Comparison of ENCODE assay signal across 20 cellular contexts in the genomic region with DNA sequence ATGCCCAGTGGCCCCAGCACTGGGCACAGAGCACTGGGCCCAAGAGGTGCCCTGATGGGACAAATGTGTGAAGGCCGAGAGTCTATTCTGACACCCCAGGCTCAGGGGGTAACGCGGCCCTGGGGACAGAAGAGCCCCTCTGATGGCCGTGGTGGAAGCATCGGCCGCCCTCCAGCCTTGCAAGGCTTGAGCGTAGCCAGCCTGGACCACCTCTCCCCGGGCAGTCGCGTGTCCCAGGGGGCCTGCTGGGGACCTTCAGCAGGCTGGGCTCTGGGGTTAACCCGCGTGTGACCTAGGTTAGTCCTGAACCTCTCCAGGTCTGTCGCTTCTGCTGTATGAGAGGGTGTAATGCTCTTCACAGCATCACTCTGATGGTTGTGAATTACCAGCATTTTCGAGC. TPM values are rescaled to one million over a fixed set of nuclear protein-coding genes. Genes with fewer than 3 reads are reported as not detected.
DNase-seq lines count a peak whose midpoint lies in the region; FAIRE-seq and TF ChIP-seq lines count a peak whose summit lies in the region.
"Had no signal": no experiment of that assay in that cellular context is flagged by ENCODE, and none has a peak within 500 bp of the region (broad histone marks: within the 10 kb centered on the region; RNA-seq: fewer than 3 reads in every experiment).

No MANE protein-coding gene starts in this region.

- no peak overlapping the region for H3K4me3 ChIP-seq in kidney (ENCODE audit: low read length in 2 of 2)
- no peak overlapping the region for H3K4me3 ChIP-seq in left ventricle myocardium inferior
- H3K4me3 ChIP-seq: A549; BLaER1 treated with 17β-estradiol and CSF1 and Interleukin-3, amounts not matched to agents 10 nM and 100 nM had no signal

- CTCF ChIA-PET in activated naive CD4-positive, alpha-beta T cell treated with anti-CD3 and anti-CD28 coated beads, Interleukin-2, amount 10 ng/mL, durations not matched to agents 7 days and 5 days (lab: Charles Lee) = interaction anchor here (0.6 to 9.0 kb wide), 13 partner anchors 9 to 492 kb away, joined by 3 to 180 read pairs (median 5); no protein-coding TSS in a partner anchor

- intact Hi-C loops in kidney (cut with DNase I) (loop anchor here (5.0 kb wide), 1 partner anchor 102 kb away; no protein-coding TSS in a partner anchor), posterior vena cava (cut with DNase I) (loop anchor here in 1 of 2 donors (5.0 kb wide), 1 partner anchor 97 kb away; no protein-coding TSS in a partner anchor), left ventricle myocardium inferior (cut with micrococcal nuclease) (loop anchor here (10.0 kb wide), 1 partner anchor 105 kb away; no protein-coding TSS in a partner anchor)

- no peak for FAIRE-seq in kidney (lab: Jason Lieb, UNC)
- FAIRE-seq: A549, D721Med, G401.6, GM19239 had no signal

- no peaks in the 10 kb centered on the region for H3K36me3 Mint-ChIP-seq in activated naive CD4-positive, alpha-beta T cell treated with anti-CD3 and anti-CD28 coated beads, Interleukin-2, amount 10 ng/mL, durations not matched to agents 7 days and 5 days
- H3K36me3 Mint-ChIP-seq: CD8-positive, alpha-beta T cell had no signal

- H3K9me3 Mint-ChIP-seq in activated naive CD4-positive, alpha-beta T cell treated with anti-CD3 and anti-CD28 coated beads, Interleukin-2, amount 10 ng/mL, durations not matched to agents 7 days and 5 days = no peaks in the 10 kb centered on the region
- H3K9me3 Mint-ChIP-seq: CD4-positive, alpha-beta T cell; CD8-positive, alpha-beta T cell had no signal

- no peaks in the 10 kb centered on the region for H3K4me1 ChIP-seq in kidney (ENCODE audit: control insufficient read depth in 1 of 2, insufficient read depth in 1 of 2, low read depth in 1 of 2, low read length in 2 of 2)
- H3K4me1 ChIP-seq in left ventricle myocardium inferior = no peaks in the 10 kb centered on the region
- H3K4me1 ChIP-seq: A549, Caco-2 had no signal

- peak overlapping the region; percentile 24 for H3K27ac Mint-ChIP-seq in activated naive CD4-positive, alpha-beta T cell treated with anti-CD3 and anti-CD28 coated beads, Interleukin-2, amount 10 ng/mL, durations not matched to agents 7 days and 5 days
- H3K27ac Mint-ChIP-seq: B cell; CD4-positive, alpha-beta T cell; CD8-positive, alpha-beta T cell had no signal

- H3K27me3 Mint-ChIP-seq in activated naive CD4-positive, alpha-beta T cell treated with anti-CD3 and anti-CD28 coated beads, Interleukin-2, amount 10 ng/mL, durations not matched to agents 7 days and 5 days = peaks cover 6% of the 10 kb centered on the region

- H3K4me1 Mint-ChIP-seq in activated naive CD4-positive, alpha-beta T cell treated with anti-CD3 and anti-CD28 coated beads, Interleukin-2, amount 10 ng/mL, durations not matched to agents 7 days and 5 days = no peaks in the 10 kb centered on the region

- H3K9me3 ChIP-seq in kidney (ENCODE audit: control insufficient read depth in 1 of 2, low read length in 2 of 2) = no peaks in the 10 kb centered on the region
- H3K9me3 ChIP-seq in left ventricle myocardium inferior (replicated peaks) = no peaks in the 10 kb centered on the region
- H3K9me3 ChIP-seq: A549; BLaER1 treated with 17β-estradiol and CSF1 and Interleukin-3, amounts not matched to agents 10 nM and 100 nM; Caco-2 had no signal

- H3K4me3 Mint-ChIP-seq in activated naive CD4-positive, alpha-beta T cell treated with anti-CD3 and anti-CD28 coated beads, Interleukin-2, amount 10 ng/mL, durations not matched to agents 7 days and 5 days = no peak overlapping the region
- H3K4me3 Mint-ChIP-seq: B cell; CD4-positive, alpha-beta T cell; CD8-positive, alpha-beta T cell had no signal

- no peak for TF ChIP-seq CTCF in kidney (IDR thresholded peaks at IDR 0.05; ENCODE audit: borderline replicate concordance, extremely low read depth, insufficient read depth)
- no peak for TF ChIP-seq CTCF in left ventricle myocardium inferior (IDR thresholded peaks at IDR 0.05; ENCODE audit: borderline replicate concordance)

- no peak overlapping the region for H3K9ac ChIP-seq in kidney (ENCODE audit: low read length in 2 of 2)
- H3K9ac ChIP-seq: BLaER1 treated with 17β-estradiol and CSF1 and Interleukin-3, amounts not matched to agents 10 nM and 100 nM had no signal

- H3K27ac ChIP-seq in kidney (ENCODE audit: low read depth in 2 of 2, low read length in 2 of 2) (no peak overlapping the region), left ventricle myocardium inferior (replicated peaks) (no peak overlapping the region)
- H3K27ac ChIP-seq: 22Rv1; A549; BLaER1 treated with 17β-estradiol and CSF1 and Interleukin-3, amounts not matched to agents 10 nM and 100 nM; C4-2B had no signal

- H3K27me3 ChIP-seq in left ventricle myocardium inferior (ENCODE audit: low read depth) = peaks cover 9% of the 10 kb centered on the region
- H3K27me3 ChIP-seq: BLaER1 treated with 17β-estradiol and CSF1 and Interleukin-3, amounts not matched to agents 10 nM and 100 nM had no signal

- no peak for DNase-seq in activated naive CD4-positive, alpha-beta T cell treated with anti-CD3 and anti-CD28 coated beads, Interleukin-2, amount 10 ng/mL, durations not matched to agents 7 days and 5 days
- DNase-seq in activated naive CD4-positive, alpha-beta T cell (lab: John Stamatoyannopoulos, UW) = no peak
- peak; percentile 65 for DNase-seq in kidney
- DNase-seq in posterior vena cava (ENCODE audit: low spot score) = peak; percentile 66
- DNase-seq in left ventricle myocardium inferior = no peak
- DNase-seq: DMS79 treated with DMSO at 0.1 percent for 48 hours, GF-D8 had no signal

- H3K36me3 ChIP-seq in kidney (ENCODE audit: control insufficient read depth in 1 of 2, insufficient read depth in 2 of 2, low read length in 2 of 2) = no peaks in the 10 kb centered on the region
- H3K36me3 ChIP-seq in left ventricle myocardium inferior = no peaks in the 10 kb centered on the region
- H3K36me3 ChIP-seq: BLaER1 treated with 17β-estradiol and CSF1 and Interleukin-3, amounts not matched to agents 10 nM and 100 nM had no signal

RNA-seq across cellular contexts. Expression of gene NOS2, which starts 40.8 kb away (rescaled TPM):
- total RNA-seq in kidney = 0.57 TPM
- 0.37 TPM for polyA plus RNA-seq in kidney (ENCODE audit: insufficient read depth, low read depth, low replicate concordance)
- under 1 TPM; 0.33 to 0.51 TPM for total RNA-seq in posterior vena cava
- total RNA-seq in left ventricle myocardium inferior = 0.19 TPM
- total RNA-seq: A172, Calu3 had no signal

Comparison
In these comparisons a context has a peak if more than half of its experiments do, and no peak if none do; other contexts are left out.
1. DNase-seq: peak in kidney (single experiment) and posterior vena cava (single experiment); none in activated naive CD4-positive, alpha-beta T cell treated with anti-CD3 and anti-CD28 coated beads, Interleukin-2, amount 10 ng/mL, durations not matched to agents 7 days and 5 days (single experiment), activated naive CD4-positive, alpha-beta T cell (0 of 4) and left ventricle myocardium inferior (single experiment).